Comparison of ENCODE assay signal across 22 cellular contexts in the genomic region with DNA sequence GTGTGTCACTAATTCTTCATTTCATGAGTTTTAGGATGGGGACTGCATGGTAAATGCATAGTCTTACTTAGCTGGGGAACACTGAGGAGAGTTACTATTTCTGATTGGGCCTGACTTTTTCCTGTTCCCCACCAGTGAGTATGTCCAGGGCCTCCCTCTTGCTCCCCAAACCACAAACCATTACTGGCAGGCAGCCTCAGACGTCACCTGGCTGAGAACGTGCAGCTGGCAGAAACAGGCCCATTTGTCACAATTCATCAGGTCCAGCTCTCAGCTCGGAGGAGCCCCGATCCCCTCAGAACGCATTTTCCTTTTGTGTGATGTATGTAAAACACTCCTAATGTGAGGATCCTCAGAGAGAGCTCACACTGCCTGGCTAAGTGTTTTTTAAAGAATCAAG.
"Had no signal": no experiment of that assay in that cellular context is flagged by ENCODE, and none has a peak within 500 bp of the region (broad histone marks: within the 10 kb centered on the region; RNA-seq: fewer than 3 reads in every experiment).

No MANE protein-coding gene starts in this region.

- H3K27me3 ChIP-seq: sigmoid colon, suprapubic skin had no signal

- ATAC-seq: activated CD4-positive, alpha-beta T cell treated with anti-CD3 and anti-CD28 coated beads for 36 hours; activated CD8-positive, alpha-beta memory T cell treated with anti-CD3 and anti-CD28 coated beads, Interleukin-2, amount 10 ng/mL, durations not matched to agents 7 days and 5 days; activated CD8-positive, alpha-beta T cell treated with anti-CD3 and anti-CD28 coated beads, Interleukin-2, amount 10 ng/mL, durations not matched to agents 7 days and 5 days; activated naive CD4-positive, alpha-beta T cell treated with anti-CD3 and anti-CD28 coated beads, Interleukin-2, amount 50 U/mL, for 72 hours; left ventricle myocardium superior; mucosa of descending colon; stimulated activated naive B cell treated with anti-CD40 and anti-IgM and Interleukin-4, amounts not matched to agents 10 μg/mL and 1 μg/mL and 100 μg/mL, for 72 hours had no signal

- DNase-seq: activated CD4-positive, alpha-beta T cell treated with anti-CD3 and anti-CD28 coated beads for 36 hours; activated CD4-positive, CD25-positive, alpha-beta regulatory T cell; activated CD8-positive, alpha-beta memory T cell treated with anti-CD3 and anti-CD28 coated beads, Interleukin-2, amount 10 ng/mL, durations not matched to agents 7 days and 5 days; activated CD8-positive, alpha-beta T cell treated with anti-CD3 and anti-CD28 coated beads, Interleukin-2, amount 10 ng/mL, durations not matched to agents 7 days and 5 days; activated T-cell treated with anti-CD3 and anti-CD28 coated beads, Interleukin-2, amount 50 U/mL, for 48 hours; anterior cingulate cortex; dorsolateral prefrontal cortex; effector memory CD4-positive, alpha-beta T cell; glutamatergic neuron; left ventricle myocardium superior; mucosa of descending colon; nephron progenitor cell; sigmoid colon; stimulated activated CD4-positive, alpha-beta T cell treated with anti-CD3 and anti-CD28 coated beads, Interleukin-15, amount 100 ng/mL, for 24 hours; stimulated activated CD4-positive, alpha-beta T cell treated with anti-CD3 and anti-CD28 coated beads, Interleukin-2, amount 100 ng/mL, for 24 hours; stimulated activated naive B cell treated with anti-CD40 and anti-IgM and Interleukin-4, amounts not matched to agents 10 μg/mL and 1 μg/mL and 100 μg/mL, for 72 hours; tibial artery had no signal

- H3K27ac ChIP-seq: cardiac muscle cell, coronary artery, dorsolateral prefrontal cortex, neutrophil, sigmoid colon, suprapubic skin, tibial artery had no signal

- H3K36me3 ChIP-seq: cardiac muscle cell, neutrophil, sigmoid colon, suprapubic skin, tibial artery had no signal

- H3K4me3 ChIP-seq: cardiac muscle cell, coronary artery, dorsolateral prefrontal cortex, mucosa of descending colon, sigmoid colon, suprapubic skin, tibial artery had no signal

- H3K4me1 ChIP-seq: sigmoid colon, suprapubic skin, tibial artery had no signal

- H3K9me3 ChIP-seq: mucosa of descending colon, neutrophil, sigmoid colon, suprapubic skin had no signal
